8 cellular contexts compared by ENCODE assay signal in genomic region chr12:6230321-6231110, GRCh38. TPM values are rescaled to one million over a fixed set of nuclear protein-coding genes. Genes with fewer than 3 reads are reported as not detected.
DNase-seq lines count a peak whose midpoint lies in the region; ATAC-seq lines count a peak whose summit lies in the region.

No MANE protein-coding gene starts in this region.

- ATAC-seq in GM18520 (IDR thresholded peaks at IDR 0.05; ENCODE audit: unreplicated experiment), result peak; percentile 61

- H3K9ac ChIP-seq in HUES64 (ENCODE audit: low read depth, low read length), result 0 out of 2 replicates have a peak overlapping the region, but pooled peaks have one; percentile 37

- H3K36me3 ChIP-seq in HUES64 (ENCODE audit: insufficient read depth, low read length), result peaks cover 66% of the 10 kb centered on the region

- H3K27ac ChIP-seq in HUES64 (ENCODE audit: low read depth, low read length), result peak overlapping the region; percentile 35; the same call in 1 of the 2 replicates

- peaks cover 20% of the 10 kb centered on the region; the same call in 1 of the 2 replicates for H3K4me1 ChIP-seq in HUES64 (ENCODE audit: insufficient read depth, low read length)

- no peak overlapping the region for H3K4me3 ChIP-seq in HUES64 (ENCODE audit: low read length)

- H3K9me3 ChIP-seq in HUES64 (ENCODE audit: insufficient read depth, low read depth, low read length), result no peaks in the 10 kb centered on the region

- H3K27me3 ChIP-seq in HUES64 (ENCODE audit: insufficient read depth, low read length), result no peaks in the 10 kb centered on the region

- WGBS in HUES64, result 94% methylated on average over 16 of the region's 16 CpGs

- DNase-seq in activated CD4-positive, alpha-beta T cell treated with anti-CD3 and anti-CD28 coated beads for 24 hours (ENCODE audit: low read depth in 2 of 2), result peak; percentile 25 to 29
- DNase-seq in central memory CD4-positive, alpha-beta T cell, result peak; percentile 73
- peak; percentile 98 for DNase-seq in medulla oblongata (ENCODE audit: extremely low spot score)
- DNase-seq in stimulated activated CD8-positive, alpha-beta memory T cell treated with anti-CD3 and anti-CD28 coated beads, Interleukin-15, amount 100 ng/mL, for 4 hours (ENCODE audit: low read depth in 2 of 2), result peak; percentile 42 to 61
- no peak for DNase-seq in DMS79 (lab: John Stamatoyannopoulos, UW)
- no peak for DNase-seq in NCI-H1694 (lab: John Stamatoyannopoulos, UW)

RNA-seq across cellular contexts. Expression of gene CD9, which starts 30.3 kb away (rescaled TPM):
- polyA plus RNA-seq in HUES64 (2013, experiment 1 of 2), result 112 TPM
- 113 TPM for polyA plus RNA-seq in HUES64 (2013, experiment 2 of 2)

Comparison
In these comparisons a context has a peak if more than half of its experiments do, and no peak if none do; other contexts are left out.
1. DNase-seq: peak in activated CD4-positive, alpha-beta T cell treated with anti-CD3 and anti-CD28 coated beads for 24 hours (2 of 2), central memory CD4-positive, alpha-beta T cell (single experiment), medulla oblongata (single experiment) and stimulated activated CD8-positive, alpha-beta memory T cell treated with anti-CD3 and anti-CD28 coated beads, Interleukin-15, amount 100 ng/mL, for 4 hours (2 of 2); none in DMS79 (single experiment) and NCI-H1694 (single experiment).